11 cellular contexts compared by ENCODE assay signal in the genomic region with DNA sequence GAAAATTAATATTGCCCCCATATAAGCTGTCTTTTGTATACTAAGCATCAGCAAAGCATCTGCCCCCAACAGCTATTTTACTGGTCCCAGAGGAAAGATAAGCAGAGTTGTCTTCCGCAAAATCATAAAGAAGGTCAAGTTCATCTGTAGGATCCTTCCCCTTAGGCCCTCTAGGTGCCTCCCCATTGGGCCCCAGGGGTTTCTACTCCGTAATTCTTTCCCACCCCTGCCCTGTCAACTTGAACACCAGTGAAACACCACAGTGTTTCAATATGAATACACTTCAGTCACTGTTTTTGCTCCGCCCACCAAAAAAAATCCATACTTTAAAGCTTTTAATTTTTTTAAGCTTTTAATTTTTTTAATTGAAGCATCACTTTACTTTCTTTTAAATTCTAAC.
DNase-seq lines count a peak whose midpoint lies in the region; ATAC-seq and TF ChIP-seq lines count a peak whose summit lies in the region.
"Had no signal": no experiment of that assay in that cellular context is flagged by ENCODE, and none has a peak within 500 bp of the region (broad histone marks: within the 10 kb centered on the region; RNA-seq: fewer than 3 reads in every experiment).

No MANE protein-coding gene starts in this region.

- no peaks in the 10 kb centered on the region for H3K4me1 ChIP-seq in osteoblast (ENCODE audit: insufficient read depth, low read length)
- H3K4me1 ChIP-seq in tibial nerve = no peaks in the 10 kb centered on the region
- no peaks in the 10 kb centered on the region for H3K4me1 ChIP-seq in body of pancreas
- H3K4me1 ChIP-seq: Caco-2 had no signal

- no peaks in the 10 kb centered on the region for H3K79me2 ChIP-seq in osteoblast (ENCODE audit: insufficient read depth, low read length)

- no peaks in the 10 kb centered on the region for H3K27me3 ChIP-seq in osteoblast (ENCODE audit: insufficient read depth, low read length)
- H3K27me3 ChIP-seq in tibial nerve = no peaks in the 10 kb centered on the region
- H3K27me3 ChIP-seq in body of pancreas = no peaks in the 10 kb centered on the region

- no peaks in the 10 kb centered on the region for H3K9me3 Mint-ChIP-seq in activated T-helper 17 cell treated with anti-CD3 and anti-CD28 coated beads, Interleukin-2, amount 50 U/mL, for 72 hours
- H3K9me3 Mint-ChIP-seq: naive B cell had no signal

- no peak for TF ChIP-seq EP300 in tibial nerve (IDR thresholded peaks at IDR 0.05)

- H3K36me3 Mint-ChIP-seq in activated T-helper 17 cell treated with anti-CD3 and anti-CD28 coated beads, Interleukin-2, amount 50 U/mL, for 72 hours (ENCODE audit: low read depth) = peaks cover 32% of the 10 kb centered on the region
- H3K36me3 Mint-ChIP-seq: naive B cell had no signal

- no peak overlapping the region for H3K4me2 ChIP-seq in osteoblast (ENCODE audit: insufficient read depth, low read length)

- TF ChIP-seq POLR2A in tibial nerve (IDR thresholded peaks at IDR 0.05) = no peak
- TF ChIP-seq POLR2A in body of pancreas (IDR thresholded peaks at IDR 0.05) = no peak

- no peaks in the 10 kb centered on the region for H3K27me3 Mint-ChIP-seq in activated T-helper 17 cell treated with anti-CD3 and anti-CD28 coated beads, Interleukin-2, amount 50 U/mL, for 72 hours

- H3K27ac ChIP-seq in osteoblast (ENCODE audit: low read depth, low read length) = no peak overlapping the region
- H3K27ac ChIP-seq in tibial nerve = no peak overlapping the region
- H3K27ac ChIP-seq in body of pancreas = no peak overlapping the region

- H3K9me3 ChIP-seq in osteoblast (ENCODE audit: low read depth, low read length) = no peaks in the 10 kb centered on the region
- no peaks in the 10 kb centered on the region for H3K9me3 ChIP-seq in tibial nerve
- H3K9me3 ChIP-seq in body of pancreas = no peaks in the 10 kb centered on the region
- H3K9me3 ChIP-seq: Caco-2 had no signal

- TF ChIP-seq CTCF in GM12865 (IDR thresholded peaks at IDR 0.05; ENCODE audit: insufficient read depth, low read depth, low read length, missing control alignments) = no peak
- TF ChIP-seq CTCF in osteoblast (IDR thresholded peaks at IDR 0.05; ENCODE audit: extremely low read depth, low read depth, low read length) = no peak
- TF ChIP-seq CTCF in tibial nerve (IDR thresholded peaks at IDR 0.05) = no peak
- TF ChIP-seq CTCF in body of pancreas (IDR thresholded peaks at IDR 0.05) = no peak

- H3K4me3 Mint-ChIP-seq in activated T-helper 17 cell treated with anti-CD3 and anti-CD28 coated beads, Interleukin-2, amount 50 U/mL, for 72 hours = peak overlapping the region; percentile 66
- H3K4me3 Mint-ChIP-seq: naive B cell had no signal

- peaks cover 30% of the 10 kb centered on the region for H3K4me1 Mint-ChIP-seq in activated T-helper 17 cell treated with anti-CD3 and anti-CD28 coated beads, Interleukin-2, amount 50 U/mL, for 72 hours

- DNase-seq in GM12865 (ENCODE audit: low read depth) = peak; percentile 78
- peak; percentile 51 for DNase-seq in GM19238 (ENCODE audit: insufficient read length, low spot score)
- no peak for DNase-seq in osteoblast (ENCODE audit: insufficient read length, low spot score, missing footprints)
- no peak for DNase-seq in tibial nerve (ENCODE audit: low spot score in 2 of 2)
- no peak for DNase-seq in NCI-H2107 treated with DMSO at 0.1 percent for 48 hours (lab: John Stamatoyannopoulos, UW; ENCODE audit: unreplicated experiment)
- DNase-seq in body of pancreas = no peak
- DNase-seq: Caco-2, naive B cell, NCI-H187 had no signal

- 78% methylated on average over 3 of the region's 3 CpGs for WGBS in tibial nerve, 2 donors
- WGBS in body of pancreas, 2 donors = 93 to 96% methylated on average over 3 of the region's 3 CpGs

- peak overlapping the region; percentile 91 for H3K27ac Mint-ChIP-seq in activated T-helper 17 cell treated with anti-CD3 and anti-CD28 coated beads, Interleukin-2, amount 50 U/mL, for 72 hours
- H3K27ac Mint-ChIP-seq: naive B cell had no signal

- H2AFZ ChIP-seq in osteoblast (ENCODE audit: low read length) = no peak overlapping the region

- intact Hi-C loops in body of pancreas (cut with DNase I) = no loop called here

- H4K20me1 ChIP-seq in osteoblast (ENCODE audit: insufficient read depth, low read length) = no peaks in the 10 kb centered on the region

- ATAC-seq in HG02938 (IDR thresholded peaks at IDR 0.05; ENCODE audit: unreplicated experiment) (peak; percentile 84), body of pancreas (no peak)
- ATAC-seq in activated T-helper 17 cell treated with anti-CD3 and anti-CD28 coated beads, Interleukin-2, amount 50 U/mL, for 72 hours (replicated peaks) = peak; percentile 100

- H3K36me3 ChIP-seq in osteoblast (ENCODE audit: insufficient read depth, low read length) (peaks cover 3% of the 10 kb centered on the region), tibial nerve (peaks cover 0 to 10% (median 0%) of the 10 kb centered on the region in 3 donors), body of pancreas (replicated peaks in 1 of 2; ENCODE audit: insufficient read depth in 1 of 2, low read depth in 2 of 2) (no peaks in the 10 kb centered on the region)

- no peak overlapping the region for H3K4me3 ChIP-seq in GM12865 (ENCODE audit: low read depth, low read length)
- H3K4me3 ChIP-seq in osteoblast (ENCODE audit: insufficient read depth, low read length) = no peak overlapping the region
- no peak overlapping the region for H3K4me3 ChIP-seq in tibial nerve
- no peak overlapping the region for H3K4me3 ChIP-seq in body of pancreas

Comparison
In these comparisons a context has a peak if more than half of its experiments do, and no peak if none do; other contexts are left out.
1. DNase-seq: peak in GM12865 (single experiment) and GM19238 (single experiment); none in osteoblast (single experiment), tibial nerve (0 of 2), NCI-H2107 treated with DMSO at 0.1 percent for 48 hours (single experiment) and body of pancreas (0 of 4).